ENCODE assay signal across 29 cellular contexts in genomic region chr4:8600266-8600665, GRCh38. TPM values are rescaled to one million over a fixed set of nuclear protein-coding genes. Genes with fewer than 3 reads are reported as not detected.
"Had no signal": no experiment of that assay in that cellular context is flagged by ENCODE, and none has a peak within 500 bp of the region (broad histone marks: within the 10 kb centered on the region; RNA-seq: fewer than 3 reads in every experiment).

No MANE protein-coding gene starts in this region.

- H3K9ac ChIP-seq: parathyroid adenoma had no signal

- H3K9me3 ChIP-seq: left ventricle myocardium inferior, mucosa of descending colon, psoas muscle, stomach, testis, thyroid gland, transverse colon, upper lobe of left lung, vagina had no signal

- H3K4me2 ChIP-seq: hepatocyte had no signal

- H3K4me1 ChIP-seq: left ventricle myocardium inferior, parathyroid adenoma, psoas muscle, stomach, testis, thyroid gland, transverse colon, upper lobe of left lung had no signal

- H3K36me3 ChIP-seq: left ventricle myocardium inferior, stomach, thyroid gland, transverse colon, upper lobe of left lung, vagina had no signal

- H3K27me3 ChIP-seq: hepatocyte, testis, thyroid gland, transverse colon, upper lobe of left lung, vagina had no signal

- H3K27ac ChIP-seq: hepatocyte, left ventricle myocardium inferior, parathyroid adenoma, psoas muscle, skin epidermis, stomach, testis, thyroid gland, transverse colon, upper lobe of left lung had no signal

- DNase-seq: islet precursor cell; left ventricle myocardium inferior; midbrain; mucosa of descending colon; naive thymus-derived CD4-positive, alpha-beta T cell; occipital lobe; psoas muscle; stimulated activated CD4-positive, alpha-beta T cell treated with anti-CD3 and anti-CD28 coated beads, Interleukin-12 subunit alpha, Interleukin-12 subunit beta, amount 100 ng/mL, for 4 hours; stimulated activated CD4-positive, alpha-beta T cell treated with anti-CD3 and anti-CD28 coated beads, Interleukin-15, amount 100 ng/mL, for 24 hours; stimulated activated CD4-positive, alpha-beta T cell treated with anti-CD3 and anti-CD28 coated beads, Interleukin-2, amount 100 ng/mL, for 24 hours; stimulated activated CD4-positive, alpha-beta T cell treated with anti-CD3 and anti-CD28 coated beads, Interleukin-4, amount 100 ng/mL, for 1 hour; stimulated activated naive B cell treated with anti-CD40 and anti-IgM and Interleukin-4, amounts not matched to agents 10 μg/mL and 1 μg/mL and 100 μg/mL, for 72 hours; stimulated activated naive CD8-positive, alpha-beta T cell treated with anti-CD3 and anti-CD28 coated beads, Interleukin-15, Interleukin-2, amounts not matched to agents 100 U/mL and 50 U/mL, for 24 hours; stomach; testis; thyroid gland; transverse colon had no signal

- ATAC-seq: mucosa of descending colon; naive thymus-derived CD4-positive, alpha-beta T cell; natural killer cell treated with Interleukin-12 subunit alpha and Interleukin-12 subunit beta and Interleukin-15 and Interleukin-18, amount 100 ng/mL, for 72 hours; psoas muscle; sciatic nerve; stimulated activated naive B cell treated with anti-CD40 and anti-IgM and Interleukin-4, amounts not matched to agents 10 μg/mL and 1 μg/mL and 100 μg/mL, for 72 hours; stimulated activated naive CD8-positive, alpha-beta T cell treated with anti-CD3 and anti-CD28 coated beads, Interleukin-15, Interleukin-2, amounts not matched to agents 100 U/mL and 50 U/mL, for 24 hours had no signal

- H3K4me3 ChIP-seq: hepatocyte, left ventricle myocardium inferior, mucosa of descending colon, psoas muscle, skin epidermis, stomach, testis, thyroid gland, transverse colon, upper lobe of left lung, vagina had no signal

- H2AFZ ChIP-seq: hepatocyte, parathyroid adenoma had no signal

RNA-seq across cellular contexts. Expression of gene CPZ, which starts 7.7 kb away (rescaled TPM):
- total RNA-seq: lung microvascular endothelial cell; naive thymus-derived CD4-positive, alpha-beta T cell; natural killer cell treated with Interleukin-12 subunit alpha and Interleukin-12 subunit beta and Interleukin-15 and Interleukin-18, amount 100 ng/mL, for 72 hours; psoas muscle had no signal
- polyA plus RNA-seq: naive thymus-derived CD4-positive, alpha-beta T cell; neural cell had no signal

RNA-seq across cellular contexts. Expression of gene GPR78, which starts 20.1 kb away (rescaled TPM):
- total RNA-seq: kidney epithelial cell; left ventricle myocardium inferior; lower leg skin; lung microvascular endothelial cell; mesenteric fat pad; naive thymus-derived CD4-positive, alpha-beta T cell; natural killer cell treated with Interleukin-12 subunit alpha and Interleukin-12 subunit beta and Interleukin-15 and Interleukin-18, amount 100 ng/mL, for 72 hours; occipital lobe; psoas muscle; thyroid gland had no signal
- polyA plus RNA-seq: naive thymus-derived CD4-positive, alpha-beta T cell; neural cell; psoas muscle had no signal
